ENCODE assay signal across 1 cellular context in the genomic region with DNA sequence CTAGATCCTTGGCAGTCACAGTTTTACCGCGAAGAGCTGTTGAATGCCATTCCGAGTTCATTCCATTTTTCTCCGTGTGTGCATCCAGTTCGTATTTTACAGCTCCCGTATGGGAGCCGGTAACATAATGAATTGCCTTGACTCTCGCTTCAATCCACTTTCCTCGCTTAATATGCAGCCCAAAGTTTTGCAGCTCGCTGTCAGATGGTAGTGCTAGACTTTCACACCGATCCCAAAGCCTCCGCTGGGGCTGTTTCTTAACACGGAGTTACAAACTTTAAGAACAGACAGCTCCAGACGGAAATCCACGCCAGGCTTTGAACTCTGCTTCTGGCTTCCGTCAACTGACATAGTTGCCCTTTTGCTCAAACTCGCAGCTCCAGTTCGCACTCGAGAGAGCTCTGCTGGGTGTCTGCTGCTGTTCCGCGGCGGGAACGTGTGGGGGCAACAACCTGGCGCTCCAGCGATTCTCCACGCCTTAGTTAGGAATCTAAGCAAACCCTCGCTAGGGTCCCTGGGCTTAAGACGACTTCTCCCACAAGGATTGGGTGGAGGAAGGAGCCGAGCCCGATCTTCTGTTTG.
A peak's percentile ranks its signal among the peaks of the same experiment; 100 is the strongest.
TF ChIP-seq lines count a peak whose summit lies in the region.

No MANE protein-coding gene starts in this region.

TF ChIP-seq in HepG2, 621 proteins besides CTCF, POLR2A, EP300 and RAD21 (continued from another document and continues in another):
- TF ChIP-seq, protein P1, sequence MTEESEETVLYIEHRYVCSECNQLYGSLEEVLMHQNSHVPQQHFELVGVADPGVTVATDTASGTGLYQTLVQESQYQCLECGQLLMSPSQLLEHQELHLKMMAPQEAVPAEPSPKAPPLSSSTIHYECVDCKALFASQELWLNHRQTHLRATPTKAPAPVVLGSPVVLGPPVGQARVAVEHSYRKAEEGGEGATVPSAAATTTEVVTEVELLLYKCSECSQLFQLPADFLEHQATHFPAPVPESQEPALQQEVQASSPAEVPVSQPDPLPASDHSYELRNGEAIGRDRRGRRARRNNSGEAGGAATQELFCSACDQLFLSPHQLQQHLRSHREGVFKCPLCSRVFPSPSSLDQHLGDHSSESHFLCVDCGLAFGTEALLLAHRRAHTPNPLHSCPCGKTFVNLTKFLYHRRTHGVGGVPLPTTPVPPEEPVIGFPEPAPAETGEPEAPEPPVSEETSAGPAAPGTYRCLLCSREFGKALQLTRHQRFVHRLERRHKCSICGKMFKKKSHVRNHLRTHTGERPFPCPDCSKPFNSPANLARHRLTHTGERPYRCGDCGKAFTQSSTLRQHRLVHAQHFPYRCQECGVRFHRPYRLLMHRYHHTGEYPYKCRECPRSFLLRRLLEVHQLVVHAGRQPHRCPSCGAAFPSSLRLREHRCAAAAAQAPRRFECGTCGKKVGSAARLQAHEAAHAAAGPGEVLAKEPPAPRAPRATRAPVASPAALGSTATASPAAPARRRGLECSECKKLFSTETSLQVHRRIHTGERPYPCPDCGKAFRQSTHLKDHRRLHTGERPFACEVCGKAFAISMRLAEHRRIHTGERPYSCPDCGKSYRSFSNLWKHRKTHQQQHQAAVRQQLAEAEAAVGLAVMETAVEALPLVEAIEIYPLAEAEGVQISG (CRISPR knock-in tag; IDR thresholded peaks at IDR 0.05), result peak; percentile 3; the same call in 1 of the 2 replicates
- TF ChIP-seq ZNF275 (CRISPR knock-in tag; IDR thresholded peaks at IDR 0.05; ENCODE audit: borderline replicate concordance) (no peak), U2AF2 (IDR thresholded peaks at IDR 0.05; ENCODE audit: low read depth, low read length) (no peak), HOXA9 (CRISPR knock-in tag; IDR thresholded peaks at IDR 0.05; ENCODE audit: borderline replicate concordance) (no peak), ZNF296 (CRISPR knock-in tag; conservative IDR thresholded peaks at IDR 0.05) (0 out of 2 replicates have a peak, but pooled peaks have one; percentile 48), KDM6A (CRISPR knock-in tag; IDR thresholded peaks at IDR 0.05; ENCODE audit: low read depth) (no peak), ZNF782 (CRISPR knock-in tag; IDR thresholded peaks at IDR 0.05; ENCODE audit: borderline replicate concordance) (peak; percentile 42; the same call in 1 of the 2 replicates), MBNL3 (CRISPR knock-in tag; conservative IDR thresholded peaks at IDR 0.05) (no peak), BCL3 (CRISPR knock-in tag; IDR thresholded peaks at IDR 0.05) (no peak), DNMT3B (CRISPR knock-in tag; conservative IDR thresholded peaks at IDR 0.05) (no peak), HDAC2 (CRISPR knock-in tag; IDR thresholded peaks at IDR 0.05) (0 out of 2 replicates have a peak, but pooled peaks have one; percentile 41), ETV5 (CRISPR knock-in tag; IDR thresholded peaks at IDR 0.05; ENCODE audit: borderline replicate concordance) (peak; percentile 63; the same call in 1 of the 2 replicates), CHD2 (IDR thresholded peaks at IDR 0.05; ENCODE audit: low read depth, low read length) (no peak), ZBTB8A (CRISPR knock-in tag; IDR thresholded peaks at IDR 0.05; ENCODE audit: borderline replicate concordance, low read depth) (no peak), NR3C1 (CRISPR knock-in tag; IDR thresholded peaks at IDR 0.05) (no peak), MYNN (CRISPR knock-in tag; IDR thresholded peaks at IDR 0.05; ENCODE audit: low read depth) (no peak), ZBTB25 (CRISPR knock-in tag; IDR thresholded peaks at IDR 0.05) (no peak), MIER2 (CRISPR knock-in tag; IDR thresholded peaks at IDR 0.05) (no peak), KDM1A (CRISPR knock-in tag; IDR thresholded peaks at IDR 0.05) (no peak), SMC3 (IDR thresholded peaks at IDR 0.05; ENCODE audit: low read length) (no peak; the same call in 1 of the 2 replicates), KLF16 (CRISPR knock-in tag; IDR thresholded peaks at IDR 0.05) (peak in 1 of 2 experiments; percentile 42; a peak in 1 of 4 replicates), ZNF329 (CRISPR knock-in tag; IDR thresholded peaks at IDR 0.05; ENCODE audit: low read depth) (no peak), ZFAT (CRISPR knock-in tag; conservative IDR thresholded peaks at IDR 0.05) (no peak), ATRX (CRISPR knock-in tag; IDR thresholded peaks at IDR 0.05; ENCODE audit: borderline replicate concordance) (no peak), MAF1 (CRISPR knock-in tag; IDR thresholded peaks at IDR 0.05; ENCODE audit: borderline replicate concordance) (no peak), ZNF672 (CRISPR knock-in tag; IDR thresholded peaks at IDR 0.05) (no peak), ZSCAN21 (CRISPR knock-in tag; IDR thresholded peaks at IDR 0.05; ENCODE audit: borderline replicate concordance) (no peak; the same call in 1 of the 2 replicates), REXO4 (CRISPR knock-in tag; IDR thresholded peaks at IDR 0.05; ENCODE audit: borderline replicate concordance) (no peak), MAZ (IDR thresholded peaks at IDR 0.05; ENCODE audit: borderline replicate concordance, low read depth, low read length) (peak; percentile 55; the same call in 1 of the 2 replicates), MAZ (CRISPR knock-in tag; IDR thresholded peaks at IDR 0.05; ENCODE audit: low read depth) (no peak), ZNF562 (CRISPR knock-in tag; IDR thresholded peaks at IDR 0.05; ENCODE audit: borderline replicate concordance) (no peak), CCDC6 (CRISPR knock-in tag; IDR thresholded peaks at IDR 0.05) (peak; percentile 63; the same call in 1 of the 2 replicates), NR2F1 (CRISPR knock-in tag; IDR thresholded peaks at IDR 0.05) (0 out of 4 replicates have a peak, but pooled peaks of 1 of the 2 experiments have one; percentile 31), ZNF143 (CRISPR knock-in tag; IDR thresholded peaks at IDR 0.05) (no peak), NKX3-1 (CRISPR knock-in tag; IDR thresholded peaks at IDR 0.05) (no peak), REPIN1 (CRISPR knock-in tag; IDR thresholded peaks at IDR 0.05; ENCODE audit: borderline replicate concordance, low read depth) (no peak)
- TF ChIP-seq, protein P2, sequence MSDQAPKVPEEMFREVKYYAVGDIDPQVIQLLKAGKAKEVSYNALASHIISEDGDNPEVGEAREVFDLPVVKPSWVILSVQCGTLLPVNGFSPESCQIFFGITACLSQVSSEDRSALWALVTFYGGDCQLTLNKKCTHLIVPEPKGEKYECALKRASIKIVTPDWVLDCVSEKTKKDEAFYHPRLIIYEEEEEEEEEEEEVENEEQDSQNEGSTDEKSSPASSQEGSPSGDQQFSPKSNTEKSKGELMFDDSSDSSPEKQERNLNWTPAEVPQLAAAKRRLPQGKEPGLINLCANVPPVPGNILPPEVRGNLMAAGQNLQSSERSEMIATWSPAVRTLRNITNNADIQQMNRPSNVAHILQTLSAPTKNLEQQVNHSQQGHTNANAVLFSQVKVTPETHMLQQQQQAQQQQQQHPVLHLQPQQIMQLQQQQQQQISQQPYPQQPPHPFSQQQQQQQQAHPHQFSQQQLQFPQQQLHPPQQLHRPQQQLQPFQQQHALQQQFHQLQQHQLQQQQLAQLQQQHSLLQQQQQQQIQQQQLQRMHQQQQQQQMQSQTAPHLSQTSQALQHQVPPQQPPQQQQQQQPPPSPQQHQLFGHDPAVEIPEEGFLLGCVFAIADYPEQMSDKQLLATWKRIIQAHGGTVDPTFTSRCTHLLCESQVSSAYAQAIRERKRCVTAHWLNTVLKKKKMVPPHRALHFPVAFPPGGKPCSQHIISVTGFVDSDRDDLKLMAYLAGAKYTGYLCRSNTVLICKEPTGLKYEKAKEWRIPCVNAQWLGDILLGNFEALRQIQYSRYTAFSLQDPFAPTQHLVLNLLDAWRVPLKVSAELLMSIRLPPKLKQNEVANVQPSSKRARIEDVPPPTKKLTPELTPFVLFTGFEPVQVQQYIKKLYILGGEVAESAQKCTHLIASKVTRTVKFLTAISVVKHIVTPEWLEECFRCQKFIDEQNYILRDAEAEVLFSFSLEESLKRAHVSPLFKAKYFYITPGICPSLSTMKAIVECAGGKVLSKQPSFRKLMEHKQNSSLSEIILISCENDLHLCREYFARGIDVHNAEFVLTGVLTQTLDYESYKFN (CRISPR knock-in tag; conservative IDR thresholded peaks at IDR 0.05), result no peak
- TF ChIP-seq, protein P3, sequence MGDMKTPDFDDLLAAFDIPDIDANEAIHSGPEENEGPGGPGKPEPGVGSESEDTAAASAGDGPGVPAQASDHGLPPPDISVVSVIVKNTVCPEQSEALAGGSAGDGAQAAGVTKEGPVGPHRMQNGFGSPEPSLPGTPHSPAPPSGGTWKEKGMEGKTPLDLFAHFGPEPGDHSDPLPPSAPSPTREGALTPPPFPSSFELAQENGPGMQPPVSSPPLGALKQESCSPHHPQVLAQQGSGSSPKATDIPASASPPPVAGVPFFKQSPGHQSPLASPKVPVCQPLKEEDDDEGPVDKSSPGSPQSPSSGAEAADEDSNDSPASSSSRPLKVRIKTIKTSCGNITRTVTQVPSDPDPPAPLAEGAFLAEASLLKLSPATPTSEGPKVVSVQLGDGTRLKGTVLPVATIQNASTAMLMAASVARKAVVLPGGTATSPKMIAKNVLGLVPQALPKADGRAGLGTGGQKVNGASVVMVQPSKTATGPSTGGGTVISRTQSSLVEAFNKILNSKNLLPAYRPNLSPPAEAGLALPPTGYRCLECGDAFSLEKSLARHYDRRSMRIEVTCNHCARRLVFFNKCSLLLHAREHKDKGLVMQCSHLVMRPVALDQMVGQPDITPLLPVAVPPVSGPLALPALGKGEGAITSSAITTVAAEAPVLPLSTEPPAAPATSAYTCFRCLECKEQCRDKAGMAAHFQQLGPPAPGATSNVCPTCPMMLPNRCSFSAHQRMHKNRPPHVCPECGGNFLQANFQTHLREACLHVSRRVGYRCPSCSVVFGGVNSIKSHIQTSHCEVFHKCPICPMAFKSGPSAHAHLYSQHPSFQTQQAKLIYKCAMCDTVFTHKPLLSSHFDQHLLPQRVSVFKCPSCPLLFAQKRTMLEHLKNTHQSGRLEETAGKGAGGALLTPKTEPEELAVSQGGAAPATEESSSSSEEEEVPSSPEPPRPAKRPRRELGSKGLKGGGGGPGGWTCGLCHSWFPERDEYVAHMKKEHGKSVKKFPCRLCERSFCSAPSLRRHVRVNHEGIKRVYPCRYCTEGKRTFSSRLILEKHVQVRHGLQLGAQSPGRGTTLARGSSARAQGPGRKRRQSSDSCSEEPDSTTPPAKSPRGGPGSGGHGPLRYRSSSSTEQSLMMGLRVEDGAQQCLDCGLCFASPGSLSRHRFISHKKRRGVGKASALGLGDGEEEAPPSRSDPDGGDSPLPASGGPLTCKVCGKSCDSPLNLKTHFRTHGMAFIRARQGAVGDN (CRISPR knock-in tag; IDR thresholded peaks at IDR 0.05), result no peak
- TF ChIP-seq, protein P4, sequence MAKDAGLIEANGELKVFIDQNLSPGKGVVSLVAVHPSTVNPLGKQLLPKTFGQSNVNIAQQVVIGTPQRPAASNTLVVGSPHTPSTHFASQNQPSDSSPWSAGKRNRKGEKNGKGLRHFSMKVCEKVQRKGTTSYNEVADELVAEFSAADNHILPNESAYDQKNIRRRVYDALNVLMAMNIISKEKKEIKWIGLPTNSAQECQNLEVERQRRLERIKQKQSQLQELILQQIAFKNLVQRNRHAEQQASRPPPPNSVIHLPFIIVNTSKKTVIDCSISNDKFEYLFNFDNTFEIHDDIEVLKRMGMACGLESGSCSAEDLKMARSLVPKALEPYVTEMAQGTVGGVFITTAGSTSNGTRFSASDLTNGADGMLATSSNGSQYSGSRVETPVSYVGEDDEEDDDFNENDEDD (CRISPR knock-in tag; IDR thresholded peaks at IDR 0.05; ENCODE audit: borderline replicate concordance), result peak; percentile 30; the same call in 1 of the 2 replicates
- TF ChIP-seq, protein P5, sequence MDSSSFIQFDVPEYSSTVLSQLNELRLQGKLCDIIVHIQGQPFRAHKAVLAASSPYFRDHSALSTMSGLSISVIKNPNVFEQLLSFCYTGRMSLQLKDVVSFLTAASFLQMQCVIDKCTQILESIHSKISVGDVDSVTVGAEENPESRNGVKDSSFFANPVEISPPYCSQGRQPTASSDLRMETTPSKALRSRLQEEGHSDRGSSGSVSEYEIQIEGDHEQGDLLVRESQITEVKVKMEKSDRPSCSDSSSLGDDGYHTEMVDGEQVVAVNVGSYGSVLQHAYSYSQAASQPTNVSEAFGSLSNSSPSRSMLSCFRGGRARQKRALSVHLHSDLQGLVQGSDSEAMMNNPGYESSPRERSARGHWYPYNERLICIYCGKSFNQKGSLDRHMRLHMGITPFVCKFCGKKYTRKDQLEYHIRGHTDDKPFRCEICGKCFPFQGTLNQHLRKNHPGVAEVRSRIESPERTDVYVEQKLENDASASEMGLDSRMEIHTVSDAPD (CRISPR knock-in tag; IDR thresholded peaks at IDR 0.05), result no peak
- TF ChIP-seq, protein P6, sequence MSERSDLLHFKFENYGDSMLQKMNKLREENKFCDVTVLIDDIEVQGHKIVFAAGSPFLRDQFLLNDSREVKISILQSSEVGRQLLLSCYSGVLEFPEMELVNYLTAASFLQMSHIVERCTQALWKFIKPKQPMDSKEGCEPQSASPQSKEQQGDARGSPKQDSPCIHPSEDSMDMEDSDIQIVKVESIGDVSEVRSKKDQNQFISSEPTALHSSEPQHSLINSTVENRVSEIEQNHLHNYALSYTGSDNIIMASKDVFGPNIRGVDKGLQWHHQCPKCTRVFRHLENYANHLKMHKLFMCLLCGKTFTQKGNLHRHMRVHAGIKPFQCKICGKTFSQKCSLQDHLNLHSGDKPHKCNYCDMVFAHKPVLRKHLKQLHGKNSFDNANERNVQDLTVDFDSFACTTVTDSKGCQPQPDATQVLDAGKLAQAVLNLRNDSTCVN (CRISPR knock-in tag; IDR thresholded peaks at IDR 0.05; ENCODE audit: borderline replicate concordance), result peak; percentile 15; the same call in 1 of the 2 replicates
